28 cellular contexts compared by ENCODE assay signal in genomic region chr1:26338670-26339069, GRCh38. TPM values are rescaled to one million over a fixed set of nuclear protein-coding genes. Genes with fewer than 3 reads are reported as not detected.
"Had no signal": no experiment of that assay in that cellular context is flagged by ENCODE, and none has a peak within 500 bp of the region (broad histone marks: within the 10 kb centered on the region; RNA-seq: fewer than 3 reads in every experiment).

No MANE protein-coding gene starts in this region.

- H3K27ac ChIP-seq: brain microvascular endothelial cell, foreskin keratinocyte, left lung, stomach, suprapubic skin, tibial nerve had no signal

- H3K27me3 ChIP-seq: brain microvascular endothelial cell, foreskin keratinocyte had no signal

- H3K27me3 Mint-ChIP-seq: activated naive CD4-positive, alpha-beta T cell treated with anti-CD3 and anti-CD28 coated beads, Interleukin-2, amount 50 U/mL, for 24 hours; stimulated activated memory B cell treated with anti-CD40 and anti-IgM and Interleukin-4, amounts not matched to agents 10 μg/mL and 1 μg/mL and 100 μg/mL, for 72 hours had no signal

- H3K4me3 ChIP-seq: left lung, lung, stomach, suprapubic skin, tibial nerve had no signal

- H3K9me3 Mint-ChIP-seq: activated CD4-positive, alpha-beta memory T cell treated with anti-CD3 and anti-CD28 coated beads, Interleukin-2, amount 10 ng/mL, durations not matched to agents 7 days and 5 days; activated CD4-positive, alpha-beta T cell treated with anti-CD3 and anti-CD28 coated beads, Interleukin-2, amount 10 ng/mL, durations not matched to agents 24 days and 14 days; activated naive CD4-positive, alpha-beta T cell treated with anti-CD3 and anti-CD28 coated beads, Interleukin-2, amount 50 U/mL, for 24 hours; activated T-helper 1 cell treated with anti-CD3 and anti-CD28 coated beads, Interleukin-12 subunit alpha, Interleukin-12 subunit beta, Interleukin-2, Interleukin-4 antibody, amounts not matched to agents 30 ng/mL and 10 ng/mL and 1 ng/mL, durations not matched to agents 14 hours and 24 hours and 36 hours; dendritic cell treated with granulocyte-macrophage colony-stimulating factor and Interleukin-4, amounts not matched to agents 40 ng/mL and 50 ng/mL, for 4 days; immature natural killer cell; nephron progenitor cell; stimulated activated memory B cell treated with anti-CD40 and anti-IgM and Interleukin-4, amounts not matched to agents 10 μg/mL and 1 μg/mL and 100 μg/mL, for 72 hours had no signal

- DNase-seq: activated CD4-positive, alpha-beta memory T cell treated with anti-CD3 and anti-CD28 coated beads, Interleukin-2, amount 10 ng/mL, durations not matched to agents 7 days and 5 days; activated CD4-positive, alpha-beta T cell treated with anti-CD3 and anti-CD28 coated beads, Interleukin-2, amount 10 ng/mL, durations not matched to agents 24 days and 14 days; activated gamma-delta T cell treated with Interleukin-2 at 50 U/mL for 16 hours; aorta; brain microvascular endothelial cell; caudate nucleus; effector CD4-positive, alpha-beta T cell; foreskin keratinocyte; immature natural killer cell; left lung; nephron progenitor cell; small intestine; stimulated activated CD4-positive, alpha-beta T cell treated with anti-CD3 and anti-CD28 coated beads, Interleukin-2, amount 100 ng/mL, for 24 hours; stomach; T-helper 2 cell had no signal

- ATAC-seq: foreskin keratinocyte; left lung; sciatic nerve; stimulated activated memory B cell treated with anti-CD40 and anti-IgM and Interleukin-4, amounts not matched to agents 10 μg/mL and 1 μg/mL and 100 μg/mL, for 72 hours had no signal

- H3K9me3 ChIP-seq: left lung, stomach, suprapubic skin, tibial nerve had no signal

- H3K36me3 Mint-ChIP-seq: activated naive CD4-positive, alpha-beta T cell treated with anti-CD3 and anti-CD28 coated beads, Interleukin-2, amount 50 U/mL, for 24 hours; immature natural killer cell; stimulated activated memory B cell treated with anti-CD40 and anti-IgM and Interleukin-4, amounts not matched to agents 10 μg/mL and 1 μg/mL and 100 μg/mL, for 72 hours had no signal

- H3K4me3 Mint-ChIP-seq: activated CD4-positive, alpha-beta memory T cell treated with anti-CD3 and anti-CD28 coated beads, Interleukin-2, amount 10 ng/mL, durations not matched to agents 7 days and 5 days; activated naive CD4-positive, alpha-beta T cell treated with anti-CD3 and anti-CD28 coated beads, Interleukin-2, amount 50 U/mL, for 24 hours; dendritic cell treated with granulocyte-macrophage colony-stimulating factor and Interleukin-4, amounts not matched to agents 40 ng/mL and 50 ng/mL, for 4 days; stimulated activated memory B cell treated with anti-CD40 and anti-IgM and Interleukin-4, amounts not matched to agents 10 μg/mL and 1 μg/mL and 100 μg/mL, for 72 hours had no signal

- H3K36me3 ChIP-seq: brain microvascular endothelial cell, left lung, stomach, suprapubic skin, tibial nerve had no signal

- H3K27ac Mint-ChIP-seq: activated CD4-positive, alpha-beta memory T cell treated with anti-CD3 and anti-CD28 coated beads, Interleukin-2, amount 10 ng/mL, durations not matched to agents 7 days and 5 days; activated CD4-positive, alpha-beta T cell treated with anti-CD3 and anti-CD28 coated beads, Interleukin-2, amount 10 ng/mL, durations not matched to agents 24 days and 14 days; activated T-helper 1 cell treated with anti-CD3 and anti-CD28 coated beads, Interleukin-12 subunit alpha, Interleukin-12 subunit beta, Interleukin-2, Interleukin-4 antibody, amounts not matched to agents 30 ng/mL and 10 ng/mL and 1 ng/mL, durations not matched to agents 14 hours and 24 hours and 36 hours; dendritic cell treated with granulocyte-macrophage colony-stimulating factor and Interleukin-4, amounts not matched to agents 40 ng/mL and 50 ng/mL, for 4 days; nephron progenitor cell had no signal

RNA-seq across cellular contexts. Expression of gene CRYBG2, which starts 15.3 kb away (rescaled TPM):
- total RNA-seq: glomerular endothelial cell, omental fat pad, sciatic nerve had no signal

RNA-seq across cellular contexts. Expression of gene CD52, which starts 20.9 kb away (rescaled TPM):
- total RNA-seq: glomerular endothelial cell, kidney epithelial cell, renal cortical epithelial cell had no signal

RNA-seq across cellular contexts. Expression of gene ZNF683, which starts 33.9 kb away (rescaled TPM):
- total RNA-seq: activated CD4-positive, alpha-beta T cell treated with anti-CD3 and anti-CD28 coated beads, Interleukin-2, amount 10 ng/mL, durations not matched to agents 24 days and 14 days; activated T-helper 1 cell treated with anti-CD3 and anti-CD28 coated beads, Interleukin-12 subunit alpha, Interleukin-12 subunit beta, Interleukin-2, Interleukin-4 antibody, amounts not matched to agents 30 ng/mL and 10 ng/mL and 1 ng/mL, durations not matched to agents 14 hours and 24 hours and 36 hours; foreskin keratinocyte; glomerular endothelial cell; kidney epithelial cell; omental fat pad; posterior vena cava; renal cortical epithelial cell; suprapubic skin; tibial nerve had no signal
- polyA plus RNA-seq: foreskin keratinocyte had no signal
